ENCODE assay signal across 1 cellular context in the genomic region with DNA sequence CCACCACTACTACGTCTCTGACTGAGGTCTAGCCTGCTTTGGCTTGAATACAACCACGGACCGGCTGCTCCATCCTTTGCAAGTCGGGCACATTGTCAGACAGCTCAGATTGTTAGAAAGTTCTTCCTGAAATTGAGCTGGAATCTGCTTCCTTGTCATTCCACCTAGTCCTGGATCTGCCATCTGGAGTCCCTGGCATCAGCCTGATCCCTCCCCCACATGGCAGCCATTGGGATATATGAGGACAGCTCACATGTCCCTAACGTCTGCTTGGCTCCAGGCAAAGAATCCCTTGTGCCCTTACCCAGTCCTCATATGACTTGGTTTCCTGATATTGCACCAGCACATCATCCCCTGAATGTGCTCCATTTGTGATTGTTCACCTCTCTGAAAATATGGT.
TF ChIP-seq lines count a peak whose summit lies in the region.

No MANE protein-coding gene starts in this region.

TF ChIP-seq in H1, 55 proteins besides CTCF, POLR2A, EP300 and RAD21:
- TF ChIP-seq, protein P1, sequence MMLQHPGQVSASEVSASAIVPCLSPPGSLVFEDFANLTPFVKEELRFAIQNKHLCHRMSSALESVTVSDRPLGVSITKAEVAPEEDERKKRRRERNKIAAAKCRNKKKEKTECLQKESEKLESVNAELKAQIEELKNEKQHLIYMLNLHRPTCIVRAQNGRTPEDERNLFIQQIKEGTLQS (IDR thresholded peaks at IDR 0.05; ENCODE audit: insufficient read depth, low read depth, low read length): no peak
- no peak for TF ChIP-seq CREB1 (IDR thresholded peaks at IDR 0.05)
TF ChIP-seq in H1: peak in this region for 0.
